38 cellular contexts compared by ENCODE assay signal in the genomic region with DNA sequence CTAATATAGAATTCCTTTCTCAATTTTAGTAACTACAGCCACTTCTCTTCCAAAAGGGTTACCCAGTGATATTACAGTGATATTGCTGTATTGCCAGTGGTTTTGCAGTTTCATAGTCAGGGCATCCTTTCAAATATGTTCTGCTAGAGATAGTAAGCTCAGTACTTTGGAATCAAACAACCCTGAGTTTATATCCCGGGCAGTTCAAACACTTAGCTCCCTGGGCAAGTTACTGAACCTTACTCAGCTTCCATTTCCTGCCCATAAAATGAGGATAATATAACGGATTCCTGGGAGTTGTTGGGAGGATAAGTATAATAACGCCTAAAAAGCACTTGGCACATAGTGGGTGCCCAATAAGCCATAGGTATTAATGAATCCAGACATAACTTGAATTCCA.
"Had no signal": no experiment of that assay in that cellular context is flagged by ENCODE, and none has a peak within 500 bp of the region (broad histone marks: within the 10 kb centered on the region; RNA-seq: fewer than 3 reads in every experiment).

No MANE protein-coding gene starts in this region.

- DNase-seq: activated B cell treated with CpG ODN at 0.5 μM for 24 hours; activated CD4-positive, alpha-beta memory T cell treated with anti-CD3 and anti-CD28 coated beads for 36 hours; activated CD4-positive, alpha-beta T cell treated with anti-CD3 and anti-CD28 coated beads for 4 hours; activated CD4-positive, alpha-beta T cell treated with anti-CD3 and anti-CD28 coated beads, Interleukin-2, amount 10 ng/mL, durations not matched to agents 24 days and 14 days; activated CD4-positive, alpha-beta T cell treated with anti-CD3 and anti-CD28 coated beads, Interleukin-2, amount 50 U/mL, for 1 hour; activated CD4-positive, alpha-beta T cell treated with anti-CD3 and anti-CD28 coated beads, Interleukin-2, amount 50 U/mL, for 4 hours; activated CD4-positive, CD25-positive, alpha-beta regulatory T cell treated with anti-CD3 and anti-CD28 coated beads, Interleukin-2, amount 50 U/mL, for 72 hours; activated CD8-positive, alpha-beta memory T cell treated with anti-CD3 and anti-CD28 coated beads, Interleukin-2, amount 50 U/mL, for 4 hours; activated CD8-positive, alpha-beta T cell treated with anti-CD3 and anti-CD28 coated beads for 36 hours; activated effector memory CD4-positive, alpha-beta T cell treated with anti-CD3 and anti-CD28 coated beads, Interleukin-2, amount 50 U/mL, for 16 hours; activated gamma-delta T cell treated with Interleukin-2 at 50 U/mL for 16 hours; activated naive CD4-positive, alpha-beta T cell; activated naive CD4-positive, alpha-beta T cell treated with anti-CD3 and anti-CD28 coated beads for 36 hours; activated naive CD4-positive, alpha-beta T cell treated with anti-CD3 and anti-CD28 coated beads, Interleukin-2, amount 50 U/mL, for 16 hours; activated naive CD8-positive, alpha-beta T cell treated with anti-CD3 and anti-CD28 coated beads for 36 hours; activated T-cell treated with anti-CD3 and anti-CD28 coated beads for 4 hours; activated T-cell treated with anti-CD3 and anti-CD28 coated beads, Interleukin-2, amount 50 U/mL, for 1 hour; activated T-cell treated with anti-CD3 and anti-CD28 coated beads, Interleukin-2, amount 50 U/mL, for 4 hours; activated T-cell treated with anti-CD3 and anti-CD28 coated beads, Interleukin-2, amount 50 U/mL, for 72 hours; adrenal gland; amniotic stem cell; aorta; body of pancreas; brain microvascular endothelial cell; cerebellar nuclear complex; T-helper 1 cell; T-helper 2 cell; T-helper 9 cell had no signal

- H3K4me3 ChIP-seq: adrenal gland, body of pancreas, breast epithelium had no signal

- H3K27ac Mint-ChIP-seq: activated B cell treated with CpG ODN at 0.5 μM for 24 hours; activated CD4-positive, alpha-beta memory T cell treated with anti-CD3 and anti-CD28 coated beads for 36 hours; activated CD4-positive, alpha-beta T cell treated with anti-CD3 and anti-CD28 coated beads, Interleukin-2, amount 10 ng/mL, durations not matched to agents 24 days and 14 days; activated CD8-positive, alpha-beta T cell treated with anti-CD3 and anti-CD28 coated beads for 36 hours; activated naive CD4-positive, alpha-beta T cell treated with anti-CD3 and anti-CD28 coated beads for 36 hours; activated naive CD4-positive, alpha-beta T cell treated with anti-CD3 and anti-CD28 coated beads, Interleukin-2, amount 50 U/mL, for 72 hours; activated naive CD8-positive, alpha-beta T cell treated with anti-CD3 and anti-CD28 coated beads for 36 hours; activated T-cell treated with anti-CD3 and anti-CD28 coated beads, Interleukin-2, amount 50 U/mL, for 72 hours; activated T-helper 1 cell treated with anti-CD3 and anti-CD28 coated beads, Interleukin-12 subunit alpha, Interleukin-12 subunit beta, Interleukin-2, Interleukin-4 antibody, amounts not matched to agents 30 ng/mL and 10 ng/mL and 1 ng/mL, durations not matched to agents 14 hours and 24 hours and 36 hours; activated T-helper 17 cell treated with anti-CD3 and anti-CD28 coated beads, Interleukin-2, amount 50 U/mL, for 72 hours; T-helper 1 cell treated with Interleukin-12 subunit alpha and Interleukin-12 subunit beta and Interleukin-4 antibody, amounts not matched to agents 30 μg/mL and 1 μg/mL, for 36 hours; T-helper 2 cell treated with Interferon-gamma antibody and Interleukin-4, amounts not matched to agents 5 μg/mL and 100 μg/mL, for 36 hours had no signal

- H3K4me1 ChIP-seq: body of pancreas, breast epithelium had no signal

- H3K9me3 Mint-ChIP-seq: activated B cell treated with CpG ODN at 0.5 μM for 24 hours; activated CD4-positive, alpha-beta memory T cell treated with anti-CD3 and anti-CD28 coated beads for 36 hours; activated CD4-positive, alpha-beta T cell treated with anti-CD3 and anti-CD28 coated beads, Interleukin-2, amount 10 ng/mL, durations not matched to agents 24 days and 14 days; activated CD8-positive, alpha-beta T cell treated with anti-CD3 and anti-CD28 coated beads for 36 hours; activated naive CD4-positive, alpha-beta T cell treated with anti-CD3 and anti-CD28 coated beads for 36 hours; activated naive CD4-positive, alpha-beta T cell treated with anti-CD3 and anti-CD28 coated beads, Interleukin-2, amount 50 U/mL, for 72 hours; activated naive CD8-positive, alpha-beta T cell treated with anti-CD3 and anti-CD28 coated beads for 36 hours; activated T-cell treated with anti-CD3 and anti-CD28 coated beads, Interleukin-2, amount 50 U/mL, for 4 hours; activated T-cell treated with anti-CD3 and anti-CD28 coated beads, Interleukin-2, amount 50 U/mL, for 72 hours; activated T-helper 1 cell treated with anti-CD3 and anti-CD28 coated beads, Interleukin-12 subunit alpha, Interleukin-12 subunit beta, Interleukin-2, Interleukin-4 antibody, amounts not matched to agents 30 ng/mL and 10 ng/mL and 1 ng/mL, durations not matched to agents 14 hours and 24 hours and 36 hours; activated T-helper 17 cell treated with anti-CD3 and anti-CD28 coated beads, Interleukin-2, amount 50 U/mL, for 72 hours; central memory CD8-positive, alpha-beta T cell; T-helper 1 cell treated with Interleukin-12 subunit alpha and Interleukin-12 subunit beta and Interleukin-4 antibody, amounts not matched to agents 30 μg/mL and 1 μg/mL, for 36 hours; T-helper 2 cell treated with Interferon-gamma antibody and Interleukin-4, amounts not matched to agents 5 μg/mL and 100 μg/mL, for 36 hours had no signal

- ATAC-seq: activated CD8-positive, alpha-beta T cell treated with anti-CD3 and anti-CD28 coated beads for 36 hours; activated naive CD4-positive, alpha-beta T cell treated with anti-CD3 and anti-CD28 coated beads, Interleukin-2, amount 50 U/mL, for 72 hours; activated T-cell treated with anti-CD3 and anti-CD28 coated beads, Interleukin-2, amount 50 U/mL, for 4 hours; activated T-cell treated with anti-CD3 and anti-CD28 coated beads, Interleukin-2, amount 50 U/mL, for 72 hours; activated T-helper 17 cell treated with anti-CD3 and anti-CD28 coated beads, Interleukin-2, amount 50 U/mL, for 72 hours; body of pancreas had no signal

- H3K9me3 ChIP-seq: adrenal gland, body of pancreas, breast epithelium had no signal

- H3K4me3 Mint-ChIP-seq: activated B cell treated with CpG ODN at 0.5 μM for 24 hours; activated CD4-positive, alpha-beta memory T cell treated with anti-CD3 and anti-CD28 coated beads for 36 hours; activated CD4-positive, alpha-beta T cell treated with anti-CD3 and anti-CD28 coated beads, Interleukin-2, amount 10 ng/mL, durations not matched to agents 24 days and 14 days; activated CD8-positive, alpha-beta T cell treated with anti-CD3 and anti-CD28 coated beads for 36 hours; activated naive CD4-positive, alpha-beta T cell treated with anti-CD3 and anti-CD28 coated beads for 36 hours; activated naive CD8-positive, alpha-beta T cell treated with anti-CD3 and anti-CD28 coated beads for 36 hours; activated T-cell treated with anti-CD3 and anti-CD28 coated beads, Interleukin-2, amount 50 U/mL, for 4 hours; activated T-cell treated with anti-CD3 and anti-CD28 coated beads, Interleukin-2, amount 50 U/mL, for 72 hours; activated T-helper 1 cell treated with anti-CD3 and anti-CD28 coated beads, Interleukin-12 subunit alpha, Interleukin-12 subunit beta, Interleukin-2, Interleukin-4 antibody, amounts not matched to agents 30 ng/mL and 10 ng/mL and 1 ng/mL, durations not matched to agents 14 hours and 24 hours and 36 hours; activated T-helper 17 cell treated with anti-CD3 and anti-CD28 coated beads, Interleukin-2, amount 50 U/mL, for 72 hours; central memory CD8-positive, alpha-beta T cell; T-helper 1 cell treated with Interleukin-12 subunit alpha and Interleukin-12 subunit beta and Interleukin-4 antibody, amounts not matched to agents 30 μg/mL and 1 μg/mL, for 36 hours; T-helper 2 cell treated with Interferon-gamma antibody and Interleukin-4, amounts not matched to agents 5 μg/mL and 100 μg/mL, for 36 hours had no signal

- FAIRE-seq: astrocyte, TTC549 had no signal

- H3K4me1 Mint-ChIP-seq: activated B cell treated with CpG ODN at 0.5 μM for 24 hours; activated CD4-positive, alpha-beta T cell treated with anti-CD3 and anti-CD28 coated beads, Interleukin-2, amount 10 ng/mL, durations not matched to agents 24 days and 14 days; activated naive CD8-positive, alpha-beta T cell treated with anti-CD3 and anti-CD28 coated beads for 36 hours; activated T-helper 17 cell treated with anti-CD3 and anti-CD28 coated beads, Interleukin-2, amount 50 U/mL, for 72 hours; central memory CD8-positive, alpha-beta T cell had no signal

- H3K36me3 Mint-ChIP-seq: activated CD4-positive, alpha-beta memory T cell treated with anti-CD3 and anti-CD28 coated beads for 36 hours; activated naive CD4-positive, alpha-beta T cell treated with anti-CD3 and anti-CD28 coated beads, Interleukin-2, amount 50 U/mL, for 72 hours; activated naive CD8-positive, alpha-beta T cell treated with anti-CD3 and anti-CD28 coated beads for 36 hours had no signal

- H3K27me3 ChIP-seq: body of pancreas, brain microvascular endothelial cell, breast epithelium had no signal

- H3K36me3 ChIP-seq: adrenal gland, brain microvascular endothelial cell, breast epithelium had no signal

- H3K27ac ChIP-seq: adrenal gland, body of pancreas, brain microvascular endothelial cell, breast epithelium, VCaP had no signal
